ENCODE assay signal across 11 cellular contexts in genomic region chr12:124827588-124828184, GRCh38. TPM values are rescaled to one million over a fixed set of nuclear protein-coding genes. Genes with fewer than 3 reads are reported as not detected.
A peak's percentile ranks its signal among the peaks of the same experiment; 100 is the strongest.
DNase-seq lines count a peak whose midpoint lies in the region; ATAC-seq and TF ChIP-seq lines count a peak whose summit lies in the region.
"Had no signal": no experiment of that assay in that cellular context is flagged by ENCODE, and none has a peak within 500 bp of the region (broad histone marks: within the 10 kb centered on the region; RNA-seq: fewer than 3 reads in every experiment).

No MANE protein-coding gene starts in this region.

- no peak overlapping the region for H3K4me2 ChIP-seq in GM23338

- H3K4me1 ChIP-seq in GM23338 (ENCODE audit: insufficient read depth) (peaks cover 42% of the 10 kb centered on the region), right lobe of liver (peaks cover 0 to 69% (median 24%) of the 10 kb centered on the region in 4 donors)

- H3K27ac Mint-ChIP-seq in GM23338: no peak overlapping the region
- H3K27ac Mint-ChIP-seq: activated naive CD8-positive, alpha-beta T cell had no signal

- H3K9me3 ChIP-seq in right lobe of liver: no peaks in the 10 kb centered on the region

- H3K9me3 Mint-ChIP-seq in GM23338: no peaks in the 10 kb centered on the region

- H3K27me3 ChIP-seq in GM23338 (ENCODE audit: insufficient read depth) (no peaks in the 10 kb centered on the region), right lobe of liver (no peaks in the 10 kb centered on the region)

- WGBS in right lobe of liver (ENCODE audit: insufficient coverage, low coverage, low lambda C conversion rate, missing lambda C conversion rate): 27% methylated on average over 15 of the region's 15 CpGs

- H3F3A ChIP-seq in GM23338 (replicated peaks; ENCODE audit: low read depth): peaks cover 15% of the 10 kb centered on the region; the same call in 1 of the 2 replicates

- H3K36me3 ChIP-seq in GM23338 (ENCODE audit: insufficient read depth) (no peaks in the 10 kb centered on the region; the same call in 1 of the 2 replicates), right lobe of liver (no peaks in the 10 kb centered on the region)

- peaks cover 59% of the 10 kb centered on the region for H3K79me2 ChIP-seq in GM23338 (replicated peaks; ENCODE audit: insufficient read depth)

- no peak overlapping the region for H3K4me3 Mint-ChIP-seq in GM23338
- H3K4me3 Mint-ChIP-seq: activated naive CD8-positive, alpha-beta T cell had no signal

- ATAC-seq in GM23338: no peak
- peak; percentile 20 to 66 (median 56) for ATAC-seq in right lobe of liver
- no peak for ATAC-seq in GM21360 (IDR thresholded peaks at IDR 0.05; ENCODE audit: unreplicated experiment)

- no peak for TF ChIP-seq POLR2A in right lobe of liver (IDR thresholded peaks at IDR 0.05)

- H2AFZ ChIP-seq in GM23338: no peak overlapping the region

- peaks cover 10% of the 10 kb centered on the region; the same call in 1 of the 3 replicates for H3K36me3 Mint-ChIP-seq in GM23338 (ENCODE audit: low read depth)
- H3K36me3 Mint-ChIP-seq: activated naive CD8-positive, alpha-beta T cell had no signal

- H3K27ac ChIP-seq in GM23338 (ENCODE audit: low read depth) (peak overlapping the region; percentile 70; the same call in 1 of the 2 replicates), right lobe of liver (peak overlapping the region; percentile 90 to 96 (median 92))

- H3K4me1 Mint-ChIP-seq in GM23338: peaks cover 40% of the 10 kb centered on the region

- no peaks in the 10 kb centered on the region; the same call in 1 of the 2 replicates for H4K20me1 ChIP-seq in GM23338 (replicated peaks; ENCODE audit: insufficient read depth)

- TF ChIP-seq CTCF in GM12865 (IDR thresholded peaks at IDR 0.05; ENCODE audit: insufficient read depth, low read depth, low read length, missing control alignments) (no peak), GM23338 (conservative IDR thresholded peaks at IDR 0.05; ENCODE audit: low read depth in 2 of 2) (no peak), right lobe of liver (IDR thresholded peaks at IDR 0.05) (no peak)

- no peaks in the 10 kb centered on the region for H3K9me2 ChIP-seq in GM23338 (ENCODE audit: insufficient read depth)

- intact Hi-C loops in right lobe of liver (cut with DNase I): no loop called here

- peaks cover 5% of the 10 kb centered on the region for H3K27me3 Mint-ChIP-seq in GM23338 (ENCODE audit: insufficient read depth, low read depth, poor library complexity)
- H3K27me3 Mint-ChIP-seq: activated naive CD8-positive, alpha-beta T cell had no signal

- H3K4me3 ChIP-seq in GM12865 (ENCODE audit: low read depth, low read length) (no peak overlapping the region), GM23338 (no peak overlapping the region), right lobe of liver (peak overlapping the region; percentile 11 to 44 (median 36))

- DNase-seq in GM12865 (ENCODE audit: low read depth): peak; percentile 36
- no peak for DNase-seq in GM23338 (ENCODE audit: low spot score)
- peak; percentile 87 for DNase-seq in NCI-H748 (lab: John Stamatoyannopoulos, UW; ENCODE audit: unreplicated experiment)
- DNase-seq in right lobe of liver: peak in 2 of 3 donors; percentile 74 to 81
- no peak for DNase-seq in DMS79 treated with DMSO at 0.1 percent for 48 hours (lab: John Stamatoyannopoulos, UW)
- DNase-seq in NK-92 treated with Interleukin-12 subunit alpha and Interleukin-12 subunit beta, amount 100 ng/mL, for 24 hours (lab: John Stamatoyannopoulos, UW): no peak
- no peak for DNase-seq in UCSD-AML1 (lab: John Stamatoyannopoulos, UW; ENCODE audit: unreplicated experiment)
- DNase-seq: erythroblast, NCI-H526 treated with DMSO at 0.1 percent for 48 hours had no signal

TF ChIP-seq in GM23338, 12 proteins besides CTCF, POLR2A, EP300 and RAD21 (continues in another document):
- TF ChIP-seq ETS1 (IDR thresholded peaks at IDR 0.05): no peak
- TF ChIP-seq JUNB (IDR thresholded peaks at IDR 0.05; ENCODE audit: unreplicated experiment): no peak
- TF ChIP-seq ZNF462 (CRISPR knock-in tag; IDR thresholded peaks at IDR 0.05): no peak
- no peak for TF ChIP-seq STAT1 (IDR thresholded peaks at IDR 0.05; ENCODE audit: unreplicated experiment)
- TF ChIP-seq CREB1 (CRISPR knock-in tag; IDR thresholded peaks at IDR 0.05; ENCODE audit: low read depth): no peak
- TF ChIP-seq NANOG (IDR thresholded peaks at IDR 0.05; ENCODE audit: borderline replicate concordance): no peak

RNA-seq across cellular contexts. Expression of gene SCARB1, which starts 36.0 kb away (rescaled TPM):
- total RNA-seq in GM23338 (2014; rRNA removed; shearing (Covaris generic)): 49.3 and 62.5 TPM in 2 replicates
- 31.0 TPM in 2 replicates for polyA plus RNA-seq in GM23338 (2016; fragmentation: Nextera tagmentation; extraction: Ambion mirVana)
- total RNA-seq in right lobe of liver: 100 to 1,000 TPM; 128 to 359 (median 214) TPM

Comparison
In these comparisons a context has a peak if more than half of its experiments do, and no peak if none do; other contexts are left out.
1. DNase-seq: peak in GM12865 (single experiment), NCI-H748 (single experiment) and right lobe of liver (2 of 3); none in GM23338 (single experiment), DMS79 treated with DMSO at 0.1 percent for 48 hours (single experiment), NK-92 treated with Interleukin-12 subunit alpha and Interleukin-12 subunit beta, amount 100 ng/mL, for 24 hours (single experiment) and UCSD-AML1 (single experiment).
2. H3K4me3 ChIP-seq: peak in right lobe of liver (3 of 3); none in GM12865 (single experiment) and GM23338 (single experiment).
3. ATAC-seq: peak in right lobe of liver (4 of 4); none in GM23338 (single experiment) and GM21360 (single experiment).